In the genomic region with DNA sequence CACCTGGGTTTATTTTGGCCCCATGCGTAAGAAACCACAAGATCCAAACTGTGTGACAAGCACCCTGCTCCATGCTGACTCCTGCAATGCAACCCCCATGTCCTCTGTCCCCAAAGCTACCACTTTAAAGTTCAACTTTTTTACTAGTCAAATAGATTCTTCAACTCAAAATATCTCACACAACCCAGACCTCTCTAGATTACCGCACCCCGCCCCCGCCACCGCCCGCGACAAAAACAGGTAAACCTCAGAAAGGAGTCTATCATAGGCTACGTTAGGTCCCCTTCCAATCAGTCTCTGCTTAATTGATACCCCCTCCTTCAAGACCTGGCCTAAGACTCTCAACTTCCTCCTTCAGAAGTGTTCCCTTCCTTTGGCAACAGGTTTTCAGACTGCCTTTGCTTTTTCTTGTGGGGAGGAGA, we compare ENCODE assay signal across 8 cellular contexts. TPM values are rescaled to one million over a fixed set of nuclear protein-coding genes. Genes with fewer than 3 reads are reported as not detected.
A peak's percentile ranks its signal among the peaks of the same experiment; 100 is the strongest.
DNase-seq lines count a peak whose midpoint lies in the region; ATAC-seq and TF ChIP-seq lines count a peak whose summit lies in the region.

No MANE protein-coding gene starts in this region.

- peak overlapping the region; percentile 95 for H3K4me3 Mint-ChIP-seq in effector memory CD8-positive, alpha-beta T cell
- H3K4me3 Mint-ChIP-seq in neural progenitor cell: peak overlapping the region; percentile 94

- DNase-seq in activated CD4-positive, alpha-beta T cell treated with anti-CD3 and anti-CD28 coated beads, Interleukin-2, amount 50 U/mL, for 48 hours: peak; percentile 80 to 83
- DNase-seq in effector memory CD8-positive, alpha-beta T cell: no peak
- DNase-seq in neural progenitor cell (ENCODE audit: low spot score): no peak
- DNase-seq in OCI-M2 (lab: John Stamatoyannopoulos, UW; ENCODE audit: unreplicated experiment): no peak
- DNase-seq in GM19238 (ENCODE audit: insufficient read length, low spot score): no peak
- no peak for DNase-seq in dedifferentiated amniotic fluid mesenchymal stem cell (ENCODE audit: extremely low spot score)

- no peak for ATAC-seq in effector memory CD8-positive, alpha-beta T cell (replicated peaks)
- ATAC-seq in GM19395 (IDR thresholded peaks at IDR 0.05; ENCODE audit: unreplicated experiment): no peak

- H3K9me3 Mint-ChIP-seq in effector memory CD8-positive, alpha-beta T cell: no peaks in the 10 kb centered on the region
- peaks cover 14% of the 10 kb centered on the region for H3K9me3 Mint-ChIP-seq in neural progenitor cell

- H3K36me3 ChIP-seq in HUES48 (ENCODE audit: control insufficient read depth, insufficient read depth, low read length) (peaks cover 41% of the 10 kb centered on the region), neural progenitor cell (peaks cover 12% of the 10 kb centered on the region)

- H3K4me1 Mint-ChIP-seq in effector memory CD8-positive, alpha-beta T cell (ENCODE audit: low read depth in 2 of 2): peaks cover 54 to 67% of the 10 kb centered on the region in 2 donors
- H3K4me1 Mint-ChIP-seq in neural progenitor cell: peaks cover 51% of the 10 kb centered on the region

- H3K4me2 ChIP-seq in neural progenitor cell: peak overlapping the region; percentile 97

- H3K27me3 ChIP-seq in HUES48 (ENCODE audit: control insufficient read depth, insufficient read depth, low read length) (no peaks in the 10 kb centered on the region), neural progenitor cell (no peaks in the 10 kb centered on the region)

- peaks cover 98% of the 10 kb centered on the region for H3F3A ChIP-seq in neural progenitor cell (ENCODE audit: low read depth)

- TF ChIP-seq CTCF in neural progenitor cell (IDR thresholded peaks at IDR 0.05): no peak

- H2AFZ ChIP-seq in neural progenitor cell (replicated peaks): no peak overlapping the region

- no peaks in the 10 kb centered on the region for H3K27me3 Mint-ChIP-seq in effector memory CD8-positive, alpha-beta T cell
- peaks cover 32% of the 10 kb centered on the region for H3K27me3 Mint-ChIP-seq in neural progenitor cell (ENCODE audit: insufficient read depth, low read depth)

- H4K20me1 ChIP-seq in neural progenitor cell (ENCODE audit: low read depth): peaks cover 65% of the 10 kb centered on the region

- peak overlapping the region; percentile 100 for H3K27ac ChIP-seq in HUES48 (ENCODE audit: low read depth, low read length)
- peak overlapping the region; percentile 99 for H3K27ac ChIP-seq in neural progenitor cell

- peak overlapping the region; percentile 96 to 100 for H3K27ac Mint-ChIP-seq in effector memory CD8-positive, alpha-beta T cell
- peak overlapping the region; percentile 99 for H3K27ac Mint-ChIP-seq in neural progenitor cell

- H3K4me3 ChIP-seq in HUES48 (ENCODE audit: low read depth, low read length): peak overlapping the region; percentile 97
- H3K4me3 ChIP-seq in neural progenitor cell: peak overlapping the region; percentile 94

- H3K36me3 Mint-ChIP-seq in effector memory CD8-positive, alpha-beta T cell (ENCODE audit: insufficient read depth): peaks cover 99% of the 10 kb centered on the region
- H3K36me3 Mint-ChIP-seq in neural progenitor cell: peaks cover 60% of the 10 kb centered on the region

- peaks cover 79% of the 10 kb centered on the region for H3K79me2 ChIP-seq in neural progenitor cell (ENCODE audit: low read depth)

- peaks cover 16% of the 10 kb centered on the region for H3K4me1 ChIP-seq in HUES48 (ENCODE audit: control insufficient read depth, insufficient read depth, low read length)
- H3K4me1 ChIP-seq in neural progenitor cell: peaks cover 28% of the 10 kb centered on the region

- H3K9ac ChIP-seq in HUES48 (ENCODE audit: low read depth, low read length) (peak overlapping the region; percentile 92), neural progenitor cell (peak overlapping the region; percentile 86)

- no peaks in the 10 kb centered on the region for H3K9me3 ChIP-seq in HUES48 (ENCODE audit: control insufficient read depth, insufficient read depth, low read length)
- H3K9me3 ChIP-seq in neural progenitor cell (ENCODE audit: low read depth): no peaks in the 10 kb centered on the region

RNA-seq across cellular contexts. Expression of a gene that starts 2.2 kb away (rescaled TPM):
- 42.9 and 95.5 TPM in 2 replicates for total RNA-seq in neural progenitor cell (ENCODE audit: low replicate concordance)

Comparison
In these comparisons a context has a peak if more than half of its experiments do, and no peak if none do; other contexts are left out.
1. DNase-seq: peak in activated CD4-positive, alpha-beta T cell treated with anti-CD3 and anti-CD28 coated beads, Interleukin-2, amount 50 U/mL, for 48 hours (2 of 2); none in effector memory CD8-positive, alpha-beta T cell (0 of 3), neural progenitor cell (single experiment), OCI-M2 (single experiment), GM19238 (single experiment) and dedifferentiated amniotic fluid mesenchymal stem cell (single experiment).